ENCODE assay signal across 13 cellular contexts in genomic region chr1:39572379-39573096, GRCh38. TPM values are rescaled to one million over a fixed set of nuclear protein-coding genes. Genes with fewer than 3 reads are reported as not detected.
DNase-seq lines count a peak whose midpoint lies in the region; ATAC-seq, FAIRE-seq and TF ChIP-seq lines count a peak whose summit lies in the region.
"Had no signal": no experiment of that assay in that cellular context is flagged by ENCODE, and none has a peak within 500 bp of the region (broad histone marks: within the 10 kb centered on the region; RNA-seq: fewer than 3 reads in every experiment).

No MANE protein-coding gene starts in this region.

- CTCF ChIA-PET in activated CD8-positive, alpha-beta memory T cell treated with anti-CD3 and anti-CD28 coated beads, Interleukin-2, amount 10 ng/mL, durations not matched to agents 7 days and 5 days (lab: Charles Lee) = interaction anchor here (0.8 to 1.5 kb wide), 4 partner anchors 11 to 474 kb away, joined by 3 to 6 read pairs (median 3); no protein-coding TSS in a partner anchor
- CTCF ChIA-PET in HEK293 (lab: Yijun Ruan, JAX) = interaction anchor here (0.6 to 1.6 kb wide), 3 partner anchors 80 to 899 kb away, joined by 3 to 5 read pairs (median 3); no protein-coding TSS in a partner anchor

- TF ChIP-seq CTCF in HEK293 (tag by site-specific recombination; IDR thresholded peaks at IDR 0.05) (no peak), astrocyte (IDR thresholded peaks at IDR 0.05; ENCODE audit: insufficient read depth, low read depth, low read length) (no peak), neural crest cell (conservative IDR thresholded peaks at IDR 0.05) (no peak)

- H3K4me3 ChIP-seq in HEK293 (ENCODE audit: low read depth, low read length) (no peak overlapping the region), astrocyte (ENCODE audit: insufficient read depth, low read depth, low read length) (peak overlapping the region; percentile 43)
- no peak overlapping the region for H3K4me3 ChIP-seq in effector memory CD4-positive, alpha-beta T cell (ENCODE audit: insufficient read depth, low read depth, low read length, poor library complexity, severe bottlenecking)

- POLR2A ChIA-PET in HEK293 (lab: Yijun Ruan, JAX) = interaction anchor here (0.7 to 1.0 kb wide), 4 partner anchors 9 to 190 kb away, joined by 3 to 6 read pairs (median 4); no protein-coding TSS in a partner anchor

- ATAC-seq in activated CD8-positive, alpha-beta memory T cell treated with anti-CD3 and anti-CD28 coated beads, Interleukin-2, amount 10 ng/mL, durations not matched to agents 7 days and 5 days = no peak
- no peak for ATAC-seq in HG03196 (IDR thresholded peaks at IDR 0.05; ENCODE audit: unreplicated experiment)

- peaks cover 40% of the 10 kb centered on the region for H3K4me1 Mint-ChIP-seq in activated CD8-positive, alpha-beta memory T cell treated with anti-CD3 and anti-CD28 coated beads, Interleukin-2, amount 10 ng/mL, durations not matched to agents 7 days and 5 days
- H3K4me1 Mint-ChIP-seq in astrocyte (ENCODE audit: low read depth, unreplicated experiment) (peaks cover 28% of the 10 kb centered on the region), neural crest cell (peaks cover 38% of the 10 kb centered on the region)

- H3K36me3 Mint-ChIP-seq in activated CD8-positive, alpha-beta memory T cell treated with anti-CD3 and anti-CD28 coated beads, Interleukin-2, amount 10 ng/mL, durations not matched to agents 7 days and 5 days = peaks cover 58% of the 10 kb centered on the region
- H3K36me3 Mint-ChIP-seq in astrocyte (ENCODE audit: low read depth, unreplicated experiment) = peaks cover 26% of the 10 kb centered on the region
- peaks cover 33% of the 10 kb centered on the region for H3K36me3 Mint-ChIP-seq in neural crest cell (ENCODE audit: low read depth)

- H3K27me3 Mint-ChIP-seq in activated CD8-positive, alpha-beta memory T cell treated with anti-CD3 and anti-CD28 coated beads, Interleukin-2, amount 10 ng/mL, durations not matched to agents 7 days and 5 days = no peaks in the 10 kb centered on the region
- H3K27me3 Mint-ChIP-seq in astrocyte (ENCODE audit: low read depth, unreplicated experiment) (no peaks in the 10 kb centered on the region), neural crest cell (ENCODE audit: low read depth) (no peaks in the 10 kb centered on the region)

- no peak for FAIRE-seq in astrocyte (lab: Jason Lieb, UNC)

- peaks cover 20 to 82% of the 10 kb centered on the region in 2 experiments for H3K36me3 ChIP-seq in HEK293 (ENCODE audit: control insufficient read depth in 2 of 2, insufficient read depth in 1 of 2, low read length in 2 of 2)
- H3K36me3 ChIP-seq in astrocyte (ENCODE audit: insufficient read depth, low read length) = peaks cover 53% of the 10 kb centered on the region
- H3K36me3 ChIP-seq in effector memory CD4-positive, alpha-beta T cell (ENCODE audit: control insufficient read depth, insufficient read depth, low read length) = peaks cover 51% of the 10 kb centered on the region

- no peaks in the 10 kb centered on the region for H3K9me3 Mint-ChIP-seq in activated CD8-positive, alpha-beta memory T cell treated with anti-CD3 and anti-CD28 coated beads, Interleukin-2, amount 10 ng/mL, durations not matched to agents 7 days and 5 days (ENCODE audit: low read depth)
- H3K9me3 Mint-ChIP-seq in astrocyte (ENCODE audit: unreplicated experiment) (no peaks in the 10 kb centered on the region), neural crest cell (no peaks in the 10 kb centered on the region)

- H3K4me1 ChIP-seq in HEK293 (ENCODE audit: control insufficient read depth, insufficient read depth, low read length) (0 out of 2 replicates have a peak, but pooled peaks cover 3% of the 10 kb centered on the region), astrocyte (ENCODE audit: insufficient read depth, low read length) (peaks cover 26% of the 10 kb centered on the region)
- H3K4me1 ChIP-seq in effector memory CD4-positive, alpha-beta T cell (ENCODE audit: control insufficient read depth, insufficient read depth, low read length, poor library complexity, severe bottlenecking) = peaks cover 18% of the 10 kb centered on the region

- H3K4me2 ChIP-seq in astrocyte (ENCODE audit: low read length) = peak overlapping the region; percentile 97

- no peaks in the 10 kb centered on the region for H3K27me3 ChIP-seq in astrocyte (ENCODE audit: insufficient read depth, low read length)
- no peaks in the 10 kb centered on the region for H3K27me3 ChIP-seq in effector memory CD4-positive, alpha-beta T cell (replicated peaks; ENCODE audit: control insufficient read depth, insufficient read depth, low read length, poor library complexity, severe bottlenecking)

- no peak overlapping the region for H3K27ac ChIP-seq in HEK293 (ENCODE audit: extremely low read depth, low read depth, low read length)
- H3K27ac ChIP-seq in astrocyte (ENCODE audit: low read depth, low read length) = no peak overlapping the region
- no peak overlapping the region for H3K27ac ChIP-seq in effector memory CD4-positive, alpha-beta T cell (ENCODE audit: insufficient read depth, low read length, poor library complexity, severe bottlenecking)
- H3K27ac ChIP-seq: thoracic aorta had no signal

- H3K9ac ChIP-seq in astrocyte (ENCODE audit: low read length) = peak overlapping the region; percentile 1

- H3K79me2 ChIP-seq in astrocyte (ENCODE audit: insufficient read depth, low read length) = peaks cover 87% of the 10 kb centered on the region

- no peak overlapping the region for H3K4me3 Mint-ChIP-seq in activated CD8-positive, alpha-beta memory T cell treated with anti-CD3 and anti-CD28 coated beads, Interleukin-2, amount 10 ng/mL, durations not matched to agents 7 days and 5 days
- H3K4me3 Mint-ChIP-seq in astrocyte (ENCODE audit: unreplicated experiment) (peak overlapping the region; percentile 95), neural crest cell (peak overlapping the region; percentile 96)

- no peaks in the 10 kb centered on the region for H3K9me3 ChIP-seq in HEK293 (ENCODE audit: control insufficient read depth, insufficient read depth, low read depth, low read length)
- no peaks in the 10 kb centered on the region for H3K9me3 ChIP-seq in astrocyte (ENCODE audit: insufficient read depth, low read depth, low read length)
- H3K9me3 ChIP-seq in effector memory CD4-positive, alpha-beta T cell (ENCODE audit: control insufficient read depth, low read length) = no peaks in the 10 kb centered on the region
- H3K9me3 ChIP-seq: thoracic aorta had no signal

- no peak overlapping the region for H2AFZ ChIP-seq in astrocyte (ENCODE audit: low read depth, low read length)

- H3K27ac Mint-ChIP-seq in activated CD8-positive, alpha-beta memory T cell treated with anti-CD3 and anti-CD28 coated beads, Interleukin-2, amount 10 ng/mL, durations not matched to agents 7 days and 5 days = peak overlapping the region; percentile 61
- H3K27ac Mint-ChIP-seq in astrocyte (ENCODE audit: unreplicated experiment) = no peak overlapping the region
- no peak overlapping the region for H3K27ac Mint-ChIP-seq in neural crest cell (ENCODE audit: unreplicated experiment)

- no peak for DNase-seq in activated CD8-positive, alpha-beta memory T cell treated with anti-CD3 and anti-CD28 coated beads, Interleukin-2, amount 10 ng/mL, durations not matched to agents 7 days and 5 days
- no peak for DNase-seq in activated CD8-positive, alpha-beta memory T cell treated with anti-CD3 and anti-CD28 coated beads, Interleukin-2, amount 50 U/mL, for 4 hours
- DNase-seq in astrocyte (ENCODE audit: low read depth) (no peak), neural crest cell (ENCODE audit: low read depth, low spot score) (no peak), GF-D8 (lab: John Stamatoyannopoulos, UW) (no peak)
- no peak for DNase-seq in effector memory CD4-positive, alpha-beta T cell
- DNase-seq: amniotic stem cell; effector CD4-positive, alpha-beta T cell; glutamatergic neuron; NCI-H1436 had no signal

- H4K20me1 ChIP-seq in astrocyte (ENCODE audit: insufficient read depth, low read length) = peaks cover 78% of the 10 kb centered on the region

TF ChIP-seq in HEK293, 187 proteins besides CTCF, POLR2A, EP300 and RAD21:
- TF ChIP-seq SP7 (tag by site-specific recombination; IDR thresholded peaks at IDR 0.05) = 0 out of 2 replicates have a peak, but pooled peaks have one; percentile 24
- no peak for TF ChIP-seq BCL6B (tag by site-specific recombination; IDR thresholded peaks at IDR 0.05)
TF ChIP-seq in HEK293: peak in this region for 1.

RNA-seq across cellular contexts. Expression of gene PABPC4, which starts 4.1 kb away (rescaled TPM):
- 100 to 1,000 TPM; 183 to 211 TPM for total RNA-seq in activated CD8-positive, alpha-beta memory T cell treated with anti-CD3 and anti-CD28 coated beads, Interleukin-2, amount 10 ng/mL, durations not matched to agents 7 days and 5 days
- total RNA-seq in astrocyte (240 and 245 TPM in 2 replicates), neural crest cell (318 and 321 TPM in 2 replicates)
